ENCODE assay signal across 2 cellular contexts in genomic region chr7:794207-794606, GRCh38.
TF ChIP-seq lines count a peak whose summit lies in the region.

No MANE protein-coding gene starts in this region.

TF ChIP-seq in endothelial cell of umbilical vein, 7 proteins besides CTCF, POLR2A, EP300 and RAD21 (continued from another document):
- TF ChIP-seq EZH2 (IDR thresholded peaks at IDR 0.05; ENCODE audit: borderline replicate concordance, low read depth, low read length, severe bottlenecking) (no peak), POLR2AphosphoS5 (IDR thresholded peaks at IDR 0.05; ENCODE audit: insufficient read depth, low read depth, low read length) (no peak), MYC (IDR thresholded peaks at IDR 0.05; ENCODE audit: low read depth, low read length) (no peak), JUN (IDR thresholded peaks at IDR 0.05; ENCODE audit: borderline replicate concordance, insufficient read depth, insufficient read length, low read depth) (no peak)
TF ChIP-seq in endothelial cell of umbilical vein: peak in this region for 0.

TF ChIP-seq in GM23338, 12 proteins besides CTCF, POLR2A, EP300 and RAD21 (continued from another document):
- TF ChIP-seq REST (IDR thresholded peaks at IDR 0.05; ENCODE audit: unreplicated experiment) (no peak), CREB1 (CRISPR knock-in tag; IDR thresholded peaks at IDR 0.05; ENCODE audit: low read depth) (no peak), NANOG (IDR thresholded peaks at IDR 0.05; ENCODE audit: borderline replicate concordance) (no peak), ZNF114 (CRISPR knock-in tag; IDR thresholded peaks at IDR 0.05) (no peak), ZNF462 (CRISPR knock-in tag; IDR thresholded peaks at IDR 0.05) (no peak), EZH2phosphoT487 (IDR thresholded peaks at IDR 0.05; ENCODE audit: unreplicated experiment) (no peak), POLR2AphosphoS5 (IDR thresholded peaks at IDR 0.05; ENCODE audit: low read depth) (no peak), ZNF331 (CRISPR knock-in tag; IDR thresholded peaks at IDR 0.05; ENCODE audit: low read depth) (no peak), JUNB (IDR thresholded peaks at IDR 0.05; ENCODE audit: unreplicated experiment) (no peak)
- TF ChIP-seq, protein P1, sequence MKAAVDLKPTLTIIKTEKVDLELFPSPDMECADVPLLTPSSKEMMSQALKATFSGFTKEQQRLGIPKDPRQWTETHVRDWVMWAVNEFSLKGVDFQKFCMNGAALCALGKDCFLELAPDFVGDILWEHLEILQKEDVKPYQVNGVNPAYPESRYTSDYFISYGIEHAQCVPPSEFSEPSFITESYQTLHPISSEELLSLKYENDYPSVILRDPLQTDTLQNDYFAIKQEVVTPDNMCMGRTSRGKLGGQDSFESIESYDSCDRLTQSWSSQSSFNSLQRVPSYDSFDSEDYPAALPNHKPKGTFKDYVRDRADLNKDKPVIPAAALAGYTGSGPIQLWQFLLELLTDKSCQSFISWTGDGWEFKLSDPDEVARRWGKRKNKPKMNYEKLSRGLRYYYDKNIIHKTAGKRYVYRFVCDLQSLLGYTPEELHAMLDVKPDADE (IDR thresholded peaks at IDR 0.05) = no peak
